Comparison of ENCODE assay signal across 8 cellular contexts in genomic region chr7:56074371-56074791, GRCh38. TPM values are rescaled to one million over a fixed set of nuclear protein-coding genes. Genes with fewer than 3 reads are reported as not detected.
A peak's percentile ranks its signal among the peaks of the same experiment; 100 is the strongest.
DNase-seq lines count a peak whose midpoint lies in the region; ATAC-seq and TF ChIP-seq lines count a peak whose summit lies in the region.

No MANE protein-coding gene starts in this region.

- peaks cover 4 to 12% (median 8%) of the 10 kb centered on the region in 3 donors for H3K4me1 Mint-ChIP-seq in naive B cell

- H3K9me3 Mint-ChIP-seq in naive B cell, result no peaks in the 10 kb centered on the region

- peak overlapping the region in 1 of 8 donors; percentile 16 for H3K4me3 Mint-ChIP-seq in naive B cell

- DNase-seq in DMS114 treated with DMSO at 0.1 percent for 48 hours (lab: John Stamatoyannopoulos, UW; ENCODE audit: unreplicated experiment) (peak; percentile 88), HT-29 (ENCODE audit: low spot score) (peak; percentile 98), NT2/D1 (ENCODE audit: low read depth, low spot score) (peak; percentile 84), epithelial cell of proximal tubule (ENCODE audit: low read depth) (no peak), naive B cell (peak; percentile 63)
- peak; percentile 63 for DNase-seq in activated CD8-positive, alpha-beta memory T cell treated with anti-CD3 and anti-CD28 coated beads, Interleukin-2, amount 50 U/mL, for 4 hours
- DNase-seq in stimulated activated naive CD4-positive, alpha-beta T cell (lab: John Stamatoyannopoulos, UW), result peak; percentile 23 to 70 (median 46)

- H3K36me3 Mint-ChIP-seq in naive B cell, result peaks cover 5 to 12% of the 10 kb centered on the region in 2 donors

- H3K4me1 ChIP-seq in NT2/D1 (ENCODE audit: insufficient read depth, insufficient read length), result peaks cover 2% of the 10 kb centered on the region

- peak; percentile 96 for TF ChIP-seq CTCF in epithelial cell of proximal tubule (conservative IDR thresholded peaks at IDR 0.05; ENCODE audit: low read depth, low read length)

- no peaks in the 10 kb centered on the region for H3K27me3 ChIP-seq in NT2/D1 (ENCODE audit: insufficient read depth, insufficient read length)

- H3K27me3 Mint-ChIP-seq in naive B cell, result no peaks in the 10 kb centered on the region

- ATAC-seq in GM21390 (IDR thresholded peaks at IDR 0.05; ENCODE audit: unreplicated experiment), result peak; percentile 94
- peak; percentile 82 to 88 for ATAC-seq in naive B cell (ENCODE audit: low read depth in 2 of 2)

- no peaks in the 10 kb centered on the region for H3K9me3 ChIP-seq in NT2/D1 (ENCODE audit: insufficient read depth, low read length)

- H3K36me3 ChIP-seq in NT2/D1 (ENCODE audit: insufficient read depth, insufficient read length, low read length), result peaks cover 64% of the 10 kb centered on the region

- H3K27ac Mint-ChIP-seq in naive B cell, result peak overlapping the region in 4 of 6 donors; percentile 5 to 78 (median 33)

- H3K4me3 ChIP-seq in NT2/D1 (ENCODE audit: insufficient read length, low read depth), result no peak overlapping the region
- H3K4me3 ChIP-seq in epithelial cell of proximal tubule (ENCODE audit: low read depth, low read length), result no peak overlapping the region

- peak overlapping the region; percentile 44 for H3K9ac ChIP-seq in NT2/D1 (ENCODE audit: insufficient read length, low read depth)

RNA-seq across cellular contexts. Expression of gene SUMF2, which starts 10.3 kb away (rescaled TPM):
- total RNA-seq in HT-29 (2014; rRNA removed; shearing (Covaris generic)), result 142 and 147 TPM in 2 replicates
- total RNA-seq in epithelial cell of proximal tubule, result 72.1 and 102 TPM in 2 replicates
- polyA plus RNA-seq in naive B cell (ENCODE audit: low read depth in 6 of 6), result 100 to 1,000 TPM in 4 of 6 donors, 10 to 100 TPM in 2; 48.2 to 143 (median 132) TPM

RNA-seq across cellular contexts. Expression of gene PHKG1, which starts 18.4 kb away (rescaled TPM):
- 1.5 and 1.7 TPM in 2 replicates for total RNA-seq in HT-29 (2014; rRNA removed; shearing (Covaris generic))
- total RNA-seq in epithelial cell of proximal tubule, result 0.22 TPM in 1 of 2 replicates, not detected in the other
- under 1 TPM in 5 of 6 donors, not detected in 1; 0.15 to 0.63 (median 0.41) TPM for polyA plus RNA-seq in naive B cell (ENCODE audit: low read depth in 6 of 6)

RNA-seq across cellular contexts. Expression of gene CCT6A, which starts 22.8 kb away (rescaled TPM):
- 278 and 294 TPM in 2 replicates for total RNA-seq in HT-29 (2014; rRNA removed; shearing (Covaris generic))
- total RNA-seq in epithelial cell of proximal tubule, result 272 and 308 TPM in 2 replicates
- polyA plus RNA-seq in naive B cell (ENCODE audit: low read depth in 6 of 6), result 100 to 1,000 TPM in 1 of 6 donors, 10 to 100 TPM in 5; 56.1 to 102 (median 83.4) TPM

RNA-seq across cellular contexts. Expression of gene PSPH, which starts 23.1 kb away (rescaled TPM):
- 126 and 130 TPM in 2 replicates for total RNA-seq in HT-29 (2014; rRNA removed; shearing (Covaris generic))
- 38.6 and 55.2 TPM in 2 replicates for total RNA-seq in epithelial cell of proximal tubule
- polyA plus RNA-seq in naive B cell (ENCODE audit: low read depth in 6 of 6), result 1 to 10 TPM in 5 of 6 donors, not detected in 1; 4.9 to 6.1 (median 5.8) TPM

RNA-seq across cellular contexts. Expression of gene CHCHD2, which starts 31.9 kb away (rescaled TPM):
- total RNA-seq in HT-29 (2014; rRNA removed; shearing (Covaris generic)), result 856 and 1,027 TPM in 2 replicates
- total RNA-seq in epithelial cell of proximal tubule, result 664 and 882 TPM in 2 replicates
- 100 to 1,000 TPM; 457 to 617 (median 493) TPM for polyA plus RNA-seq in naive B cell (ENCODE audit: low read depth in 6 of 6)
